In genomic region chr2:9045595-9045994, GRCh38 we compare ENCODE assay signal across 8 cellular contexts. TPM values are rescaled to one million over a fixed set of nuclear protein-coding genes. Genes with fewer than 3 reads are reported as not detected.
"Had no signal": no experiment of that assay in that cellular context is flagged by ENCODE, and none has a peak within 500 bp of the region (broad histone marks: within the 10 kb centered on the region; RNA-seq: fewer than 3 reads in every experiment).

No MANE protein-coding gene starts in this region.

- H3K4me3 Mint-ChIP-seq: GM23338, H9, IgD-negative memory B cell had no signal

- H3K4me2 ChIP-seq: GM23338 had no signal

- DNase-seq: H9, HCEC 1CT, KG1 had no signal

- H2AFZ ChIP-seq: GM23338 had no signal

- ATAC-seq: GM23338 had no signal

- H3K27ac Mint-ChIP-seq: GM23338, H9, IgD-negative memory B cell had no signal

- H3K4me3 ChIP-seq: GM23338 had no signal

- H3K27me3 Mint-ChIP-seq: IgD-negative memory B cell had no signal

- H3K36me3 Mint-ChIP-seq: IgD-negative memory B cell had no signal

- FAIRE-seq: H1, H54, HTR-8/SVneo had no signal

- H3K4me1 Mint-ChIP-seq: GM23338, H9, IgD-negative memory B cell had no signal

RNA-seq across cellular contexts. Expression of gene MBOAT2, which starts 42.1 kb away (rescaled TPM):
- polyA plus RNA-seq: IgD-negative memory B cell had no signal
